8 cellular contexts compared by ENCODE assay signal in genomic region chr19:13834308-13834790, GRCh38. TPM values are rescaled to one million over a fixed set of nuclear protein-coding genes. Genes with fewer than 3 reads are reported as not detected.
A peak's percentile ranks its signal among the peaks of the same experiment; 100 is the strongest.
DNase-seq lines count a peak whose midpoint lies in the region; ATAC-seq and TF ChIP-seq lines count a peak whose summit lies in the region.

No MANE protein-coding gene starts in this region.

- H3K27ac ChIP-seq in testis: peak overlapping the region in 1 of 2 donors; percentile 78

- peak overlapping the region; percentile 87 for H3K27ac Mint-ChIP-seq in activated CD8-positive, alpha-beta T cell treated with anti-CD3 and anti-CD28 coated beads for 36 hours
- H3K27ac Mint-ChIP-seq in glutamatergic neuron (ENCODE audit: unreplicated experiment): no peak overlapping the region
- H3K27ac Mint-ChIP-seq in stimulated activated memory B cell treated with anti-CD40 and anti-IgM and Interleukin-4, amounts not matched to agents 10 μg/mL and 1 μg/mL and 100 μg/mL, for 72 hours: peak overlapping the region; percentile 80

- no peak for TF ChIP-seq POLR2A in testis (IDR thresholded peaks at IDR 0.05)

- peak; percentile 29 for DNase-seq in DMS 273 (lab: John Stamatoyannopoulos, UW; ENCODE audit: unreplicated experiment)
- no peak for DNase-seq in DMS 273 treated with DMSO at 0.1 percent for 48 hours (lab: John Stamatoyannopoulos, UW)
- no peak for DNase-seq in activated CD8-positive, alpha-beta T cell treated with anti-CD3 and anti-CD28 coated beads for 36 hours
- no peak for DNase-seq in glutamatergic neuron
- DNase-seq in testis: no peak
- DNase-seq in NK-92 (lab: John Stamatoyannopoulos, UW; ENCODE audit: unreplicated experiment): no peak
- DNase-seq in NCI-H1092 treated with DMSO at 0.1 percent for 48 hours (lab: John Stamatoyannopoulos, UW): no peak

- TF ChIP-seq CTCF in activated CD8-positive, alpha-beta T cell treated with anti-CD3 and anti-CD28 coated beads for 36 hours (IDR thresholded peaks at IDR 0.05): no peak
- no peak for TF ChIP-seq CTCF in glutamatergic neuron (IDR thresholded peaks at IDR 0.05; ENCODE audit: partially characterized antibody, unreplicated experiment)
- no peak for TF ChIP-seq CTCF in testis (IDR thresholded peaks at IDR 0.05)

- H3K4me3 Mint-ChIP-seq in activated CD8-positive, alpha-beta T cell treated with anti-CD3 and anti-CD28 coated beads for 36 hours: peak overlapping the region; percentile 68
- peak overlapping the region; percentile 90 for H3K4me3 Mint-ChIP-seq in glutamatergic neuron (ENCODE audit: unreplicated experiment)
- peak overlapping the region; percentile 93 for H3K4me3 Mint-ChIP-seq in stimulated activated memory B cell treated with anti-CD40 and anti-IgM and Interleukin-4, amounts not matched to agents 10 μg/mL and 1 μg/mL and 100 μg/mL, for 72 hours

- H3K4me3 ChIP-seq in testis: no peak overlapping the region

- ATAC-seq in activated CD8-positive, alpha-beta T cell treated with anti-CD3 and anti-CD28 coated beads for 36 hours: no peak
- no peak for ATAC-seq in stimulated activated memory B cell treated with anti-CD40 and anti-IgM and Interleukin-4, amounts not matched to agents 10 μg/mL and 1 μg/mL and 100 μg/mL, for 72 hours

- H3K36me3 Mint-ChIP-seq in activated CD8-positive, alpha-beta T cell treated with anti-CD3 and anti-CD28 coated beads for 36 hours (ENCODE audit: low read depth): peaks cover 58% of the 10 kb centered on the region
- H3K36me3 Mint-ChIP-seq in glutamatergic neuron (ENCODE audit: unreplicated experiment): no peaks in the 10 kb centered on the region
- H3K36me3 Mint-ChIP-seq in stimulated activated memory B cell treated with anti-CD40 and anti-IgM and Interleukin-4, amounts not matched to agents 10 μg/mL and 1 μg/mL and 100 μg/mL, for 72 hours: peaks cover 27% of the 10 kb centered on the region

- POLR2A ChIA-PET in activated CD8-positive, alpha-beta T cell treated with anti-CD3 and anti-CD28 coated beads for 36 hours (lab: Charles Lee): interaction anchor here (0.9 to 4.3 kb wide), 5 partner anchors 12 to 59 kb away, joined by 3 to 32 read pairs (median 4); partner anchors contain the start of gene ZSWIM4

- CTCF ChIA-PET in activated CD8-positive, alpha-beta T cell treated with anti-CD3 and anti-CD28 coated beads for 36 hours (lab: Charles Lee): interaction anchor here (0.9 to 3.8 kb wide), 7 partner anchors 13 to 50 kb away, joined by 3 to 56 read pairs (median 6); partner anchors contain the start of gene ZSWIM4

- no peaks in the 10 kb centered on the region for H3K27me3 ChIP-seq in testis

- no peaks in the 10 kb centered on the region for H3K9me3 Mint-ChIP-seq in activated CD8-positive, alpha-beta T cell treated with anti-CD3 and anti-CD28 coated beads for 36 hours
- H3K9me3 Mint-ChIP-seq in glutamatergic neuron (ENCODE audit: unreplicated experiment): peaks cover 2% of the 10 kb centered on the region
- no peaks in the 10 kb centered on the region for H3K9me3 Mint-ChIP-seq in stimulated activated memory B cell treated with anti-CD40 and anti-IgM and Interleukin-4, amounts not matched to agents 10 μg/mL and 1 μg/mL and 100 μg/mL, for 72 hours

- no peaks in the 10 kb centered on the region for H3K9me3 ChIP-seq in testis

- peaks cover 21% of the 10 kb centered on the region for H3K4me1 ChIP-seq in testis

- no peaks in the 10 kb centered on the region for H3K27me3 Mint-ChIP-seq in activated CD8-positive, alpha-beta T cell treated with anti-CD3 and anti-CD28 coated beads for 36 hours
- no peaks in the 10 kb centered on the region for H3K27me3 Mint-ChIP-seq in glutamatergic neuron (ENCODE audit: unreplicated experiment)
- H3K27me3 Mint-ChIP-seq in stimulated activated memory B cell treated with anti-CD40 and anti-IgM and Interleukin-4, amounts not matched to agents 10 μg/mL and 1 μg/mL and 100 μg/mL, for 72 hours: no peaks in the 10 kb centered on the region

- H3K4me1 Mint-ChIP-seq in activated CD8-positive, alpha-beta T cell treated with anti-CD3 and anti-CD28 coated beads for 36 hours (ENCODE audit: low read depth): peaks cover 43% of the 10 kb centered on the region
- H3K4me1 Mint-ChIP-seq in glutamatergic neuron (ENCODE audit: low read depth, unreplicated experiment): peaks cover 3% of the 10 kb centered on the region
- peaks cover 64% of the 10 kb centered on the region for H3K4me1 Mint-ChIP-seq in stimulated activated memory B cell treated with anti-CD40 and anti-IgM and Interleukin-4, amounts not matched to agents 10 μg/mL and 1 μg/mL and 100 μg/mL, for 72 hours

- no peaks in the 10 kb centered on the region for H3K36me3 ChIP-seq in testis (ENCODE audit: low read depth, missing control alignments)

- 50 to 56% methylated on average over 8 to 9 of the region's 9 CpGs for WGBS in testis, 2 donors

- intact Hi-C loops in activated CD8-positive, alpha-beta T cell treated with anti-CD3 and anti-CD28 coated beads for 36 hours (cut with micrococcal nuclease): no loop called here
- intact Hi-C loops in testis (cut with DNase I; ENCODE audit: low total_unique reads): no loop called here

RNA-seq across cellular contexts. Expression of gene ZSWIM4, which starts 39.1 kb away (rescaled TPM):
- total RNA-seq in activated CD8-positive, alpha-beta T cell treated with anti-CD3 and anti-CD28 coated beads for 36 hours: 1 to 10 TPM; 6.6 to 6.8 TPM
- total RNA-seq in glutamatergic neuron (ENCODE audit: unreplicated experiment) (46.0 TPM), testis (10 to 100 TPM in 1 of 2 donors, 1 to 10 TPM in 1; 4.7 to 10.0 TPM)
- polyA plus RNA-seq in testis (ENCODE audit: insufficient read depth, low read depth, low replicate concordance): 3.4 TPM

RNA-seq across cellular contexts. Expression of gene NANOS3, which starts 42.6 kb away (rescaled TPM):
- total RNA-seq in activated CD8-positive, alpha-beta T cell treated with anti-CD3 and anti-CD28 coated beads for 36 hours: 1 to 10 TPM in 1 of 2 experiments, under 1 TPM in 1; 0.56 to 1.3 TPM
- total RNA-seq in glutamatergic neuron (ENCODE audit: unreplicated experiment): not detected
- 10 to 100 TPM; 14.5 to 18.6 TPM for total RNA-seq in testis
- 9.3 TPM for polyA plus RNA-seq in testis (ENCODE audit: insufficient read depth, low read depth, low replicate concordance)
